11 cellular contexts compared by ENCODE assay signal in genomic region chr2:223549215-223549614, GRCh38. TPM values are rescaled to one million over a fixed set of nuclear protein-coding genes. Genes with fewer than 3 reads are reported as not detected.
DNase-seq lines count a peak whose midpoint lies in the region; ATAC-seq and TF ChIP-seq lines count a peak whose summit lies in the region.
"Had no signal": no experiment of that assay in that cellular context is flagged by ENCODE, and none has a peak within 500 bp of the region (broad histone marks: within the 10 kb centered on the region; RNA-seq: fewer than 3 reads in every experiment).

No MANE protein-coding gene starts in this region.

- DNase-seq in Ammon's horn (ENCODE audit: low spot score) (peak; percentile 35), NCI-H1092 (lab: John Stamatoyannopoulos, UW) (peak; percentile 41), astrocyte of the hippocampus (ENCODE audit: low read depth, low spot score) (peak; percentile 89), left kidney (ENCODE audit: low read depth, low spot score) (peak; percentile 15), CD14-positive monocyte (ENCODE audit: low spot score) (no peak), iPS-NIHi7 (ENCODE audit: extremely low spot score) (no peak), NCI-H524 (lab: John Stamatoyannopoulos, UW) (no peak)
- DNase-seq: activated gamma-delta T cell treated with Interleukin-2 at 50 U/mL for 16 hours; stimulated activated naive CD4-positive, alpha-beta T cell; T-helper 2 cell had no signal

- TF ChIP-seq CTCF in CD14-positive monocyte (IDR thresholded peaks at IDR 0.05), result no peak

- H3K27me3 Mint-ChIP-seq in CD14-positive monocyte (ENCODE audit: low read depth in 3 of 3), result peaks cover 3 to 8% (median 4%) of the 10 kb centered on the region in 3 donors

- ATAC-seq in GM18502 (IDR thresholded peaks at IDR 0.05; ENCODE audit: poor library complexity, unreplicated experiment), result no peak

- H3K4me1 Mint-ChIP-seq in CD14-positive monocyte, result no peaks in the 10 kb centered on the region

- H3K27ac Mint-ChIP-seq in CD14-positive monocyte, result no peak overlapping the region

- H3K36me3 Mint-ChIP-seq in CD14-positive monocyte, result no peaks in the 10 kb centered on the region

- no peak overlapping the region for H3K4me3 Mint-ChIP-seq in CD14-positive monocyte

- H3K9me3 Mint-ChIP-seq in CD14-positive monocyte, result peaks cover 0 to 6% (median 2%) of the 10 kb centered on the region in 7 donors

- intact Hi-C loops in CD14-positive monocyte (cut with micrococcal nuclease), result no loop called here

RNA-seq across cellular contexts. Expression of gene SCG2, which starts 52.9 kb away (rescaled TPM):
- polyA plus RNA-seq in CD14-positive monocyte, result not detected

Comparison
In these comparisons a context has a peak if more than half of its experiments do, and no peak if none do; other contexts are left out.
1. DNase-seq: peak in Ammon's horn (single experiment), NCI-H1092 (single experiment), astrocyte of the hippocampus (single experiment) and left kidney (single experiment); none in CD14-positive monocyte (single experiment), iPS-NIHi7 (single experiment) and NCI-H524 (0 of 2).